1 cellular context compared by ENCODE assay signal in the genomic region with DNA sequence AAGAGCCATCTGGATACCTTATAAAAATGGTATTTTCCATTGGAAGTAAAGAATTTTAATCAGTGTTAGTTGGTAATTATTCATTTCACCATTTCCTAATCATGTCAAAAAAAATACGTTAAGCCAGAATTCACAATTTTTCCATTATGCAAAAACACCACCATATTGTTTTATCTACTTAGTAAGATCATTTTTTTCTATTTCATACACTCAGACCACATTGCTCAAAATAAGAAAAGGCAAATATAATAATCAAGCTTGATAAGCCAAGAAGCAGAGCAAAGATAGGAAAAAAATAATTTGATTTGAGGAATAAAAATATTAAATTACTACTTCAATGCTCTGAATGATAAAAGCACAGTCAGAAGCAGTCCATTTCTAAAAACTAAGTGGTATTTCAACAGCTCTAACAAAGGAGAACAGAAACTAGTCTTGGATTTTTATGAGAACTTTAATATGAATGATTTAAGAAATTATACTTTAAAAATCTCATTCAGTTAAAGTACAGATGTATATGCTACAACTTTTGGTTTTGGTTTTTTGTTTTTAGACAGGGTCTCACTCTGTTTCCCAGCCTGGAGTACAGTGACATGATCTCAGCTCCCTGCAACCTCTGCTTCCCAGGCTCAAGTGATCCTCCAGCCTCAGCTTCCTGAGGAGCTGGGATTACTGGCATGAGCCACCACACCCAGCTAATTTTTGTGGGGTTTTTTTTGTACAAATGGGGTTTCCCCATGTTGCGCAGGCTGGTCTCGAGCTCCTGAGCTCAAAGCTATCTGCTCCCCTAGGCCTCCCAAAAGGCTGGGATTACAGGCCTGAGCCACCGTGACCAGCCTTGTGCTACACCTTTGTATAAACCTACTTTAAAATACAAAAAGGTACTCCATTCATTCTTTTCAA.
TF ChIP-seq lines count a peak whose summit lies in the region.

No MANE protein-coding gene starts in this region.

TF ChIP-seq in IMR-90, 13 proteins besides CTCF, POLR2A, EP300 and RAD21:
- TF ChIP-seq, protein P1, sequence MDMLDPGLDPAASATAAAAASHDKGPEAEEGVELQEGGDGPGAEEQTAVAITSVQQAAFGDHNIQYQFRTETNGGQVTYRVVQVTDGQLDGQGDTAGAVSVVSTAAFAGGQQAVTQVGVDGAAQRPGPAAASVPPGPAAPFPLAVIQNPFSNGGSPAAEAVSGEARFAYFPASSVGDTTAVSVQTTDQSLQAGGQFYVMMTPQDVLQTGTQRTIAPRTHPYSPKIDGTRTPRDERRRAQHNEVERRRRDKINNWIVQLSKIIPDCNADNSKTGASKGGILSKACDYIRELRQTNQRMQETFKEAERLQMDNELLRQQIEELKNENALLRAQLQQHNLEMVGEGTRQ (IDR thresholded peaks at IDR 0.05; ENCODE audit: low read depth, low read length): no peak
- TF ChIP-seq CHD1 (IDR thresholded peaks at IDR 0.05; ENCODE audit: low read depth, low read length): no peak
- TF ChIP-seq SMC3 (IDR thresholded peaks at IDR 0.05; ENCODE audit: low read depth, low read length): no peak
- TF ChIP-seq CEBPB (IDR thresholded peaks at IDR 0.05; ENCODE audit: low read depth, low read length): peak; percentile 60
- no peak for TF ChIP-seq RCOR1 (IDR thresholded peaks at IDR 0.05; ENCODE audit: insufficient replicate concordance, low read length)
